ENCODE assay signal across 10 cellular contexts in the genomic region with DNA sequence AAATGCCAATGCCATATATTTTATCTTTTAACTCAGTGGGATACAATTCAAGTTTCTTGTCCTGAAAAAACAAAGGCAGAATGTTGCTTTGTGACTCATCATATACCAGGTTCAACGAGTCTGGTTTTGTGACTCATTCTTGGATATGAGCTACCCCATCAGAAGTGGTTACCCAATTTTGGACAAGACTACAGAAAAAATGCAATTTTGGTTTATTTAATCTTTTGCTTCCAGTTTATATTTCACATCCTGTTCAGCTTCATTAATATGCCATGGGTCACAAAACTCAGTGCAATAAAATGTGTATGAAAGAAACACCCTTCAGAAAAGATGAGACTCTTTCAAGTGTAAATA. TPM values are rescaled to one million over a fixed set of nuclear protein-coding genes. Genes with fewer than 3 reads are reported as not detected.
DNase-seq lines count a peak whose midpoint lies in the region; ATAC-seq and TF ChIP-seq lines count a peak whose summit lies in the region.
"Had no signal": no experiment of that assay in that cellular context is flagged by ENCODE, and none has a peak within 500 bp of the region (broad histone marks: within the 10 kb centered on the region; RNA-seq: fewer than 3 reads in every experiment).

No MANE protein-coding gene starts in this region.

- CTCF ChIA-PET in RWPE1 (lab: Yijun Ruan, JAX) = interaction anchor here (0.8 to 0.9 kb wide), 2 partner anchors 12 to 24 kb away, joined by 3 read pairs; no protein-coding TSS in a partner anchor

- H3K27me3 ChIP-seq in esophagus muscularis mucosa (no peaks in the 10 kb centered on the region), smooth muscle cell (ENCODE audit: low read depth) (no peaks in the 10 kb centered on the region), H7 (ENCODE audit: control insufficient read depth, insufficient read depth, low read length) (no peaks in the 10 kb centered on the region), tibial nerve (no peaks in the 10 kb centered on the region)
- H3K27me3 ChIP-seq: pancreas had no signal

- no peak overlapping the region for H2AFZ ChIP-seq in smooth muscle cell (ENCODE audit: low read depth)

- WGBS in esophagus muscularis mucosa = 10% methylated on average over 1 of the region's 1 CpG
- WGBS in smooth muscle cell (ENCODE audit: low lambda C conversion rate) = 0% methylated on average over 1 of the region's 1 CpG
- 3 to 11% methylated on average over 1 of the region's 1 CpG for WGBS in tibial nerve, 2 donors

- DNase-seq in H4 (ENCODE audit: low spot score) (peak; percentile 95), RWPE1 (ENCODE audit: low spot score) (peak; percentile 81), esophagus muscularis mucosa (ENCODE audit: extremely low spot score) (no peak), smooth muscle cell (lab: John Stamatoyannopoulos, UW; ENCODE audit: unreplicated experiment) (no peak), H7 (no peak), tibial nerve (ENCODE audit: low spot score in 2 of 2) (no peak), NK-92 (lab: John Stamatoyannopoulos, UW; ENCODE audit: unreplicated experiment) (no peak)
- DNase-seq: activated gamma-delta T cell treated with Interleukin-2 at 50 U/mL for 16 hours, pancreas had no signal

- peak overlapping the region; percentile 1 for H3K4me2 ChIP-seq in smooth muscle cell

- ATAC-seq in GM21576 (IDR thresholded peaks at IDR 0.05; ENCODE audit: unreplicated experiment) = no peak

- H4K20me1 ChIP-seq in smooth muscle cell (ENCODE audit: low read depth) = peaks cover 100% of the 10 kb centered on the region

- intact Hi-C loops in esophagus muscularis mucosa (cut with DNase I) = no loop called here

- H3K4me1 ChIP-seq in esophagus muscularis mucosa (peaks cover 0 to 77% (median 62%) of the 10 kb centered on the region in 4 donors), smooth muscle cell (ENCODE audit: low read depth) (peaks cover 6% of the 10 kb centered on the region), tibial nerve (no peaks in the 10 kb centered on the region)

- POLR2A ChIA-PET in RWPE1 (lab: Yijun Ruan, JAX; ENCODE audit: low non-redundant PET) = no interaction called here

- TF ChIP-seq CTCF in RWPE1 (conservative IDR thresholded peaks at IDR 0.05; ENCODE audit: low read depth) = no peak
- no peak for TF ChIP-seq CTCF in esophagus muscularis mucosa (IDR thresholded peaks at IDR 0.05)
- TF ChIP-seq CTCF in smooth muscle cell (IDR thresholded peaks at IDR 0.05; ENCODE audit: borderline replicate concordance, insufficient read depth, poor library complexity, severe bottlenecking) = no peak
- TF ChIP-seq CTCF in tibial nerve (IDR thresholded peaks at IDR 0.05) = no peak

- no peaks in the 10 kb centered on the region for H3K9me3 ChIP-seq in esophagus muscularis mucosa
- H3K9me3 ChIP-seq in smooth muscle cell (replicated peaks; ENCODE audit: low read depth) = no peaks in the 10 kb centered on the region
- H3K9me3 ChIP-seq in tibial nerve = no peaks in the 10 kb centered on the region
- H3K9me3 ChIP-seq: pancreas had no signal

- H3K27ac ChIP-seq in RWPE1 = peak overlapping the region; percentile 85
- peak overlapping the region; percentile 69 to 81 (median 76) for H3K27ac ChIP-seq in esophagus muscularis mucosa (replicated peaks in 1 of 4)
- H3K27ac ChIP-seq in smooth muscle cell (ENCODE audit: low read depth) = peak overlapping the region; percentile 86
- no peak overlapping the region for H3K27ac ChIP-seq in tibial nerve
- H3K27ac ChIP-seq: pancreas had no signal

- no peak for TF ChIP-seq POLR2A in esophagus muscularis mucosa (IDR thresholded peaks at IDR 0.05; ENCODE audit: low read depth)
- TF ChIP-seq POLR2A in tibial nerve (IDR thresholded peaks at IDR 0.05) = no peak

- H3K79me2 ChIP-seq in smooth muscle cell (ENCODE audit: low read depth) = peaks cover 24% of the 10 kb centered on the region

- H3K36me3 ChIP-seq in esophagus muscularis mucosa (peaks cover 42 to 84% (median 61%) of the 10 kb centered on the region in 4 donors), smooth muscle cell (ENCODE audit: low read depth) (peaks cover 40% of the 10 kb centered on the region), H7 (replicated peaks; ENCODE audit: control insufficient read depth, insufficient read depth, low read length) (peaks cover 12% of the 10 kb centered on the region), tibial nerve (peaks cover 3 to 80% (median 3%) of the 10 kb centered on the region in 3 donors)
- H3K36me3 ChIP-seq: pancreas had no signal

- TF ChIP-seq EP300 in esophagus muscularis mucosa (IDR thresholded peaks at IDR 0.05) = no peak
- no peak for TF ChIP-seq EP300 in tibial nerve (IDR thresholded peaks at IDR 0.05)

- no peak overlapping the region for H3K4me3 ChIP-seq in esophagus muscularis mucosa
- no peak overlapping the region for H3K4me3 ChIP-seq in smooth muscle cell
- H3K4me3 ChIP-seq in H7 (ENCODE audit: insufficient read depth, low read depth, low read length) = no peak overlapping the region
- no peak overlapping the region for H3K4me3 ChIP-seq in tibial nerve
- H3K4me3 ChIP-seq: pancreas had no signal

- H3F3A ChIP-seq in smooth muscle cell (ENCODE audit: low read depth) = peaks cover 94% of the 10 kb centered on the region

- no peak overlapping the region for H3K9ac ChIP-seq in smooth muscle cell (ENCODE audit: low read depth)

RNA-seq across cellular contexts. Expression of a gene that starts 25.0 kb away (rescaled TPM):
- total RNA-seq in H4 (2014; rRNA removed; shearing (Covaris generic)) = 246 and 270 TPM in 2 replicates
- 1,000 to 10,000 TPM; 2,256 to 4,873 (median 2,950) TPM for total RNA-seq in esophagus muscularis mucosa
- total RNA-seq in smooth muscle cell = 21,173 and 21,295 TPM in 2 replicates
- polyA plus RNA-seq in smooth muscle cell = 8,934 and 10,917 TPM in 2 replicates
- 42.8 and 50.4 TPM in 2 replicates for total RNA-seq in H7 (2014; rRNA removed; shearing (Covaris generic))
- 100 to 1,000 TPM; 272 to 709 (median 375) TPM for total RNA-seq in tibial nerve

Comparison
In these comparisons a context has a peak if more than half of its experiments do, and no peak if none do; other contexts are left out.
1. DNase-seq: peak in H4 (single experiment) and RWPE1 (single experiment); none in esophagus muscularis mucosa (single experiment), smooth muscle cell (single experiment), H7 (single experiment), tibial nerve (0 of 2) and NK-92 (single experiment).
2. H3K27ac ChIP-seq: peak in RWPE1 (single experiment), esophagus muscularis mucosa (4 of 4) and smooth muscle cell (single experiment); none in tibial nerve (0 of 4).